ENCODE assay signal across 9 cellular contexts in genomic region chr2:238290079-238290478, GRCh38. TPM values are rescaled to one million over a fixed set of nuclear protein-coding genes. Genes with fewer than 3 reads are reported as not detected.
DNase-seq lines count a peak whose midpoint lies in the region; ATAC-seq lines count a peak whose summit lies in the region.
"Had no signal": no experiment of that assay in that cellular context is flagged by ENCODE, and none has a peak within 500 bp of the region (broad histone marks: within the 10 kb centered on the region; RNA-seq: fewer than 3 reads in every experiment).

No MANE protein-coding gene starts in this region.

- no peaks in the 10 kb centered on the region for H3K27me3 ChIP-seq in duodenal mucosa (ENCODE audit: control insufficient read depth in 1 of 2, insufficient read depth in 2 of 2, low read length in 2 of 2)

- no peaks in the 10 kb centered on the region for H3K36me3 ChIP-seq in duodenal mucosa (ENCODE audit: control insufficient read depth in 1 of 2, insufficient read depth in 2 of 2, low read length in 2 of 2)
- H3K36me3 ChIP-seq: neutrophil had no signal

- H3K4me3 Mint-ChIP-seq in natural killer cell treated with Interleukin-12 subunit alpha and Interleukin-12 subunit beta and Interleukin-15 and Interleukin-18, amount 100 ng/mL, for 72 hours: peak overlapping the region; percentile 93

- no peaks in the 10 kb centered on the region for H3K36me3 Mint-ChIP-seq in natural killer cell treated with Interleukin-12 subunit alpha and Interleukin-12 subunit beta and Interleukin-15 and Interleukin-18, amount 100 ng/mL, for 72 hours

- peaks cover 30 to 33% of the 10 kb centered on the region in 2 donors for H3K4me1 Mint-ChIP-seq in natural killer cell treated with Interleukin-12 subunit alpha and Interleukin-12 subunit beta and Interleukin-15 and Interleukin-18, amount 100 ng/mL, for 72 hours (ENCODE audit: low read depth in 2 of 2)

- no peaks in the 10 kb centered on the region for H3K9me3 Mint-ChIP-seq in natural killer cell treated with Interleukin-12 subunit alpha and Interleukin-12 subunit beta and Interleukin-15 and Interleukin-18, amount 100 ng/mL, for 72 hours

- H3K4me3 ChIP-seq in duodenal mucosa (ENCODE audit: low read depth in 1 of 2, low read length in 2 of 2): peak overlapping the region; percentile 67 to 69

- peak; percentile 48 to 59 for DNase-seq in NCI-H2081 (lab: John Stamatoyannopoulos, UW)
- no peak for DNase-seq in NCI-H2081 treated with DMSO at 0.1 percent for 48 hours (lab: John Stamatoyannopoulos, UW)
- peak; percentile 98 to 99 for DNase-seq in SHP77 (lab: John Stamatoyannopoulos, UW)
- no peak for DNase-seq in natural killer cell treated with Interleukin-12 subunit alpha and Interleukin-12 subunit beta and Interleukin-15 and Interleukin-18, amount 100 ng/mL, for 72 hours (ENCODE audit: low spot score)
- no peak for DNase-seq in RPMI8226

- ATAC-seq in natural killer cell treated with Interleukin-12 subunit alpha and Interleukin-12 subunit beta and Interleukin-15 and Interleukin-18, amount 100 ng/mL, for 72 hours: no peak
- ATAC-seq in GM18520 (IDR thresholded peaks at IDR 0.05; ENCODE audit: unreplicated experiment) (no peak), HG03442 (IDR thresholded peaks at IDR 0.05; ENCODE audit: unreplicated experiment) (no peak)

- peak overlapping the region; percentile 4 for H3K27ac ChIP-seq in duodenal mucosa (ENCODE audit: low read depth, low read length)
- H3K27ac ChIP-seq: neutrophil had no signal

- H3K9ac ChIP-seq in duodenal mucosa (ENCODE audit: low read depth in 1 of 2, low read length in 2 of 2): peak overlapping the region; percentile 71 to 74

- peaks cover 63 to 66% of the 10 kb centered on the region in 2 donors for H3K4me1 ChIP-seq in duodenal mucosa (ENCODE audit: control insufficient read depth in 1 of 2, insufficient read depth in 2 of 2, low read length in 2 of 2)

- H3K9me3 ChIP-seq in duodenal mucosa (ENCODE audit: control insufficient read depth in 1 of 2, low read length in 2 of 2): no peaks in the 10 kb centered on the region
- H3K9me3 ChIP-seq: neutrophil had no signal

- peak overlapping the region; percentile 92 to 93 for H3K27ac Mint-ChIP-seq in natural killer cell treated with Interleukin-12 subunit alpha and Interleukin-12 subunit beta and Interleukin-15 and Interleukin-18, amount 100 ng/mL, for 72 hours

- H3K27me3 Mint-ChIP-seq in natural killer cell treated with Interleukin-12 subunit alpha and Interleukin-12 subunit beta and Interleukin-15 and Interleukin-18, amount 100 ng/mL, for 72 hours: no peaks in the 10 kb centered on the region

RNA-seq across cellular contexts. Expression of gene PER2, which starts 1.7 kb away (rescaled TPM):
- total RNA-seq in natural killer cell treated with Interleukin-12 subunit alpha and Interleukin-12 subunit beta and Interleukin-15 and Interleukin-18, amount 100 ng/mL, for 72 hours: 10 to 100 TPM; 13.8 to 18.4 TPM

RNA-seq across cellular contexts. Expression of gene TRAF3IP1, which starts 30.2 kb away (rescaled TPM):
- total RNA-seq in natural killer cell treated with Interleukin-12 subunit alpha and Interleukin-12 subunit beta and Interleukin-15 and Interleukin-18, amount 100 ng/mL, for 72 hours: 10 to 100 TPM in 1 of 2 donors, 1 to 10 TPM in 1; 7.9 to 10.6 TPM

RNA-seq across cellular contexts. Expression of gene HES6, which starts 50.2 kb away (rescaled TPM):
- total RNA-seq in natural killer cell treated with Interleukin-12 subunit alpha and Interleukin-12 subunit beta and Interleukin-15 and Interleukin-18, amount 100 ng/mL, for 72 hours: 10 to 100 TPM in 1 of 2 donors, 1 to 10 TPM in 1; 5.7 to 11.3 TPM

Comparison
In these comparisons a context has a peak if more than half of its experiments do, and no peak if none do; other contexts are left out.
1. DNase-seq: peak in NCI-H2081 (2 of 2) and SHP77 (2 of 2); none in NCI-H2081 treated with DMSO at 0.1 percent for 48 hours (single experiment), natural killer cell treated with Interleukin-12 subunit alpha and Interleukin-12 subunit beta and Interleukin-15 and Interleukin-18, amount 100 ng/mL, for 72 hours (single experiment) and RPMI8226 (single experiment).